ENCODE assay signal across 13 cellular contexts in genomic region chr7:25775570-25775969, GRCh38.
DNase-seq lines count a peak whose midpoint lies in the region; ATAC-seq, FAIRE-seq and TF ChIP-seq lines count a peak whose summit lies in the region.
"Had no signal": no experiment of that assay in that cellular context is flagged by ENCODE, and none has a peak within 500 bp of the region (broad histone marks: within the 10 kb centered on the region; RNA-seq: fewer than 3 reads in every experiment).

No MANE protein-coding gene starts in this region.

- intact Hi-C loops in Right ventricle myocardium inferior (cut with DNase I) (no loop called here), psoas muscle (cut with DNase I) (loop anchor here (5.0 kb wide), 2 partner anchors 62 to 77 kb away; no protein-coding TSS in a partner anchor)

- no peak for TF ChIP-seq POLR2A in NB4 (IDR thresholded peaks at IDR 0.05; ENCODE audit: extremely low read depth, insufficient read length)

- peak; percentile 69 for FAIRE-seq in urothelium cell line (lab: Jason Lieb, UNC)

- peak overlapping the region in 1 of 2 donors; percentile 45 for H3K27ac ChIP-seq in right atrium auricular region
- peak overlapping the region; percentile 75 for H3K27ac ChIP-seq in psoas muscle
- H3K27ac ChIP-seq: BLaER1 treated with 17β-estradiol and CSF1 and Interleukin-3, amounts not matched to agents 10 nM and 100 nM; GM23248 had no signal

- WGBS in psoas muscle, 3 donors = 91 to 97% (median 94%) methylated on average over 4 of the region's 4 CpGs

- H3K36me3 ChIP-seq in right atrium auricular region = no peaks in the 10 kb centered on the region
- no peaks in the 10 kb centered on the region for H3K36me3 ChIP-seq in psoas muscle (ENCODE audit: insufficient read depth in 1 of 2, low read depth in 1 of 2)
- H3K36me3 ChIP-seq: BLaER1 treated with 17β-estradiol and CSF1 and Interleukin-3, amounts not matched to agents 10 nM and 100 nM had no signal

- H3K4me3 ChIP-seq in right atrium auricular region (no peak overlapping the region), NB4 (ENCODE audit: low read depth, low read length) (no peak overlapping the region), psoas muscle (no peak overlapping the region)
- H3K4me3 ChIP-seq: BLaER1 treated with 17β-estradiol and CSF1 and Interleukin-3, amounts not matched to agents 10 nM and 100 nM; GM23248 had no signal

- H3K4me1 ChIP-seq in right atrium auricular region (no peaks in the 10 kb centered on the region), psoas muscle (peaks cover 47% of the 10 kb centered on the region)

- DNase-seq in Right ventricle myocardium inferior (ENCODE audit: missing footprints) = no peak
- DNase-seq in right atrium auricular region (ENCODE audit: low spot score) = no peak
- peak; percentile 46 for DNase-seq in NB4 (ENCODE audit: low read depth)
- no peak for DNase-seq in psoas muscle
- DNase-seq in urothelium cell line (ENCODE audit: low spot score) = no peak
- no peak for DNase-seq in DMS79 (lab: John Stamatoyannopoulos, UW)
- DNase-seq: ACHN; CD4-positive, CD25-positive, alpha-beta regulatory T cell; DMS53; GM23248; H7 had no signal

- no peaks in the 10 kb centered on the region for H3K27me3 ChIP-seq in right atrium auricular region
- H3K27me3 ChIP-seq in psoas muscle (ENCODE audit: insufficient read depth in 3 of 3, low read length in 2 of 3) = no peaks in the 10 kb centered on the region
- H3K27me3 ChIP-seq: BLaER1 treated with 17β-estradiol and CSF1 and Interleukin-3, amounts not matched to agents 10 nM and 100 nM had no signal

- H3K9me3 ChIP-seq in right atrium auricular region (no peaks in the 10 kb centered on the region), psoas muscle (no peaks in the 10 kb centered on the region)
- H3K9me3 ChIP-seq: BLaER1 treated with 17β-estradiol and CSF1 and Interleukin-3, amounts not matched to agents 10 nM and 100 nM had no signal

- peak; percentile 1 for ATAC-seq in Right ventricle myocardium inferior
- ATAC-seq in psoas muscle = no peak
- no peak for ATAC-seq in GM21717 (IDR thresholded peaks at IDR 0.05; ENCODE audit: unreplicated experiment)

- no peak for TF ChIP-seq CTCF in right atrium auricular region (IDR thresholded peaks at IDR 0.05)
- no peak for TF ChIP-seq CTCF in NB4 (IDR thresholded peaks at IDR 0.05; ENCODE audit: low read depth, low read length)
- TF ChIP-seq CTCF in psoas muscle (IDR thresholded peaks at IDR 0.05) = no peak
